25 cellular contexts compared by ENCODE assay signal in the genomic region with DNA sequence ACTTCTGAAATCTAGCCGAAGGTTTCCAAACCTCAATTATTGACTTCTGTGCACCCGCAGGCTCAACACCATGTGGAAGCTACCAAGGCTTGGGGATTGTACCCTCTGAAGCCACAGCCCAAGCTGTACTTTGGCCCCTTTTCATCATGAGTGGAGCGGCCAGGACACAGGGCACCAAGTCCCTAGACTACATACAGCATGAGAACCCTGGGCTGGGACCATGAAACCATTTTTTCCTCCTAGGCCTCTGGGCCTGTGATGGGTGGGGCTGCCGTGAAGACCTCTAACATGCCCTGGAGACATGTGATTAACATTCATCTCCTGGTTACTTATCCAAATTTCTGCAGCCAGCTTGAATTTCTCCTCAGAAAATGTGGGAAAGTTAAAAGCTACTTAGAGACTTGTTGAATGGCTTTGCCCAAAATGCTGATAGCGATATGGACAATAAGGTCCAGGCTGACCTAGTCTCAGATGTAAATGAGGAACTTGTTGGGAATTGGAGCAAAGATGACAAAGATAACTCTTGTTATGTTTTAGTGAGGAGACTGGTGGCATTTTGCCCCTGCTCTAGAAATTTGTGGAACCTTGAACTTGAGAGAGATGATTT.
"Had no signal": no experiment of that assay in that cellular context is flagged by ENCODE, and none has a peak within 500 bp of the region (broad histone marks: within the 10 kb centered on the region; RNA-seq: fewer than 3 reads in every experiment).

No MANE protein-coding gene starts in this region.

- ATAC-seq: left cardiac atrium; lower lobe of right lung; psoas muscle; sciatic nerve; stimulated activated memory B cell treated with anti-CD40 and anti-IgM and Interleukin-4, amounts not matched to agents 10 μg/mL and 1 μg/mL and 100 μg/mL, for 72 hours had no signal

- H3K36me3 ChIP-seq: left ventricle myocardium inferior, lower lobe of right lung, spleen, stomach, transverse colon had no signal

- H3K27me3 ChIP-seq: dorsolateral prefrontal cortex, hepatocyte, spleen, stomach, transverse colon had no signal

- H2AFZ ChIP-seq: hepatocyte had no signal

- H3K27ac ChIP-seq: dorsolateral prefrontal cortex, hepatocyte, left ventricle myocardium inferior, lower lobe of right lung, psoas muscle, spleen, stomach, thoracic aorta, transverse colon had no signal

- H3K4me3 ChIP-seq: dorsolateral prefrontal cortex, hepatocyte, left ventricle myocardium inferior, lower lobe of right lung, psoas muscle, spleen, stomach, thoracic aorta, transverse colon had no signal

- FAIRE-seq: kidney had no signal

- H3K4me1 ChIP-seq: left ventricle myocardium inferior, lower lobe of right lung, psoas muscle, spleen, stomach, transverse colon had no signal

- DNase-seq: cortex of kidney; dorsolateral prefrontal cortex; effector CD8-positive, alpha-beta T cell; foreskin melanocyte; head of caudate nucleus; kidney; left cardiac atrium; left ventricle myocardium inferior; lower lobe of right lung; mesenchymal stem cell; naive B cell; occipital lobe; psoas muscle; retina; spleen; stimulated activated CD4-positive, alpha-beta T cell treated with anti-CD3 and anti-CD28 coated beads, Interleukin-15, amount 100 ng/mL, for 24 hours; stimulated activated CD4-positive, alpha-beta T cell treated with anti-CD3 and anti-CD28 coated beads, Interleukin-1b, Interleukin-23, amount 100 ng/mL, for 48 hours; stimulated activated CD4-positive, alpha-beta T cell treated with anti-CD3 and anti-CD28 coated beads, Interleukin-4, amount 100 ng/mL, for 24 hours; stomach; substantia nigra; transverse colon had no signal

- H3K79me2 ChIP-seq: hepatocyte had no signal

- H3K4me2 ChIP-seq: hepatocyte had no signal

- H3K9me3 ChIP-seq: psoas muscle, thoracic aorta had no signal
